ENCODE assay signal across 10 cellular contexts in the genomic region with DNA sequence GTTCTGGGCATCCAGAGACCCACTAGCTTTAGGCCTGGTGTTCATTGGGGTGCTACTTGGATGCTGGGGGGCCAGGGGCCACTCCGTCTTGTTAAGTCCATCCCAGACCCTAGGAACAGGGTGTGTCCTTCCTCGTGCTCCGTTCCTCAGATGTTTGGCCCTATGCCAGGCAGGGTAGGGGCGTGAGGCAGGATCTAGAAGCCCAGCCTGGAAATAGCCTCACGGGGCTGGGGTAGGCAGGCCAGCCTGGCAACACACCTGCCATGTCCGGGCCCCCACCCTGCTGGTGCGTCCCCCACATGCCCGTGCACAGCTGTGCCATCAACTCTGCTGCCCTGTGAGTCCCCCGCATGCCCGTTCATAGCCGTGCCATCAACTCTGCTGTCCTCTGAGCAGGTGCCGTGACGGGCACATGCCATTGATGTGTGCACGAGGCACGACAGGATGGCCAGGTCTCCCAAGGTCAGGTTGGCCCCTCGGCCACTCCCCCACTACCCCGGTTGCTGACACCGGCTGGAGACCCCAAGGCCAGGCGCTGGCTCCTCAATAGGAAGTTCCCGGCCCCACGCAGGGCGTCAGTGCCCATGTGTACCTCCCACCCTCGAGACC. TPM values are rescaled to one million over a fixed set of nuclear protein-coding genes. Genes with fewer than 3 reads are reported as not detected.
A peak's percentile ranks its signal among the peaks of the same experiment; 100 is the strongest.
DNase-seq lines count a peak whose midpoint lies in the region; FAIRE-seq and TF ChIP-seq lines count a peak whose summit lies in the region.
"Had no signal": no experiment of that assay in that cellular context is flagged by ENCODE, and none has a peak within 500 bp of the region (broad histone marks: within the 10 kb centered on the region; RNA-seq: fewer than 3 reads in every experiment).

No MANE protein-coding gene starts in this region.

- H3K4me3 Mint-ChIP-seq in MCF 10A (ENCODE audit: unreplicated experiment) (no peak overlapping the region), mesothelial cell of epicardium (no peak overlapping the region)

- no peaks in the 10 kb centered on the region for H3K36me3 ChIP-seq in mammary epithelial cell (ENCODE audit: insufficient read depth, low read length)
- no peaks in the 10 kb centered on the region for H3K36me3 ChIP-seq in uterus

- H2AFZ ChIP-seq in mammary epithelial cell (ENCODE audit: low read depth, low read length): no peak overlapping the region

- H3K4me1 ChIP-seq in mammary epithelial cell (ENCODE audit: insufficient read depth, low read length): no peaks in the 10 kb centered on the region
- peaks cover 0 to 28% of the 10 kb centered on the region in 2 donors for H3K4me1 ChIP-seq in uterus

- H3K27me3 ChIP-seq in mammary epithelial cell (ENCODE audit: insufficient read depth, low read length) (no peaks in the 10 kb centered on the region), uterus (no peaks in the 10 kb centered on the region)

- POLR2A ChIA-PET in MCF 10A (lab: Yijun Ruan, JAX): no interaction called here

- intact Hi-C loops in MCF 10A (cut with micrococcal nuclease): no loop called here
- intact Hi-C loops in mammary epithelial cell (cut with micrococcal nuclease): no loop called here
- intact Hi-C loops in uterus (cut with DNase I; ENCODE audit: low total_unique reads): no loop called here

- no peak overlapping the region for H3K27ac ChIP-seq in mammary epithelial cell (ENCODE audit: insufficient read depth, low read depth, low read length)
- peak overlapping the region; percentile 67 for H3K27ac ChIP-seq in caudate nucleus (ENCODE audit: low read depth, low read length)
- peak overlapping the region; percentile 76 to 82 for H3K27ac ChIP-seq in uterus

- DNase-seq in MCF 10A (ENCODE audit: unreplicated experiment) (peak; percentile 16), mammary epithelial cell (no peak), caudate nucleus (lab: John Stamatoyannopoulos, UW) (peak in 1 of 61 donors; percentile 46), mesothelial cell of epicardium (ENCODE audit: low spot score in 2 of 2, unreplicated experiment in 2 of 2) (peak in 1 of 2 experiments; percentile 59), uterus (peak; percentile 51 to 72), pons (ENCODE audit: low spot score) (no peak), GM12892 (ENCODE audit: insufficient read length) (no peak)
- no peak for DNase-seq in activated effector memory CD4-positive, alpha-beta T cell treated with Interleukin-2 at 50 U/mL for 16 hours
- DNase-seq: effector CD8-positive, alpha-beta T cell; stimulated activated CD4-positive, alpha-beta T cell treated with anti-CD3 and anti-CD28 coated beads, Interleukin-1b, Interleukin-23, amount 100 ng/mL, for 48 hours had no signal

- H3K36me3 Mint-ChIP-seq in MCF 10A (ENCODE audit: insufficient read depth, unreplicated experiment): peaks cover 54% of the 10 kb centered on the region
- H3K36me3 Mint-ChIP-seq in mesothelial cell of epicardium: peaks cover 15% of the 10 kb centered on the region

- H3K4me1 Mint-ChIP-seq in MCF 10A (ENCODE audit: insufficient read depth, unreplicated experiment) (no peaks in the 10 kb centered on the region), mesothelial cell of epicardium (peaks cover 20% of the 10 kb centered on the region)

- H3K27ac Mint-ChIP-seq in MCF 10A (ENCODE audit: low read depth, unreplicated experiment) (no peak overlapping the region), mesothelial cell of epicardium (peak overlapping the region; percentile 79)

- H3K79me2 ChIP-seq in mammary epithelial cell (ENCODE audit: insufficient read depth, low read length): no peaks in the 10 kb centered on the region

- TF ChIP-seq CTCF in MCF 10A (IDR thresholded peaks at IDR 0.05; ENCODE audit: unreplicated experiment): no peak
- TF ChIP-seq CTCF in mammary epithelial cell (conservative IDR thresholded peaks at IDR 0.05 in 1 of 2, IDR thresholded peaks at IDR 0.05 in 1 of 2; ENCODE audit: extremely low read depth in 1 of 2, insufficient read depth in 1 of 2, low read depth in 1 of 2, low read length in 2 of 2): no peak
- no peak for TF ChIP-seq CTCF in mesothelial cell of epicardium (IDR thresholded peaks at IDR 0.05; ENCODE audit: unreplicated experiment)
- no peak for TF ChIP-seq CTCF in uterus (IDR thresholded peaks at IDR 0.05)

- FAIRE-seq in GM12892 (lab: Jason Lieb, UNC): no peak

- dilution Hi-C loops in mammary epithelial cell (cut with HindIII; ENCODE audit: low sequenced_read_pairs): no loop called here

- 88% methylated on average over 22 of the region's 23 CpGs for WGBS in mammary epithelial cell (ENCODE audit: low coverage, missing lambda C conversion rate)

- CTCF ChIA-PET in MCF 10A (lab: Yijun Ruan, JAX) (interaction anchor here (1.0 kb wide), 1 partner anchor 376 kb away, joined by 3 read pairs; no protein-coding TSS in a partner anchor), mammary epithelial cell (lab: Charles Lee; ENCODE audit: low non-redundant PET) (no interaction called here)

- H3K4me3 ChIP-seq in mammary epithelial cell (replicated peaks in 1 of 3; ENCODE audit: insufficient read depth in 1 of 3, low read depth in 2 of 3, low read length in 3 of 3): no peak overlapping the region
- H3K4me3 ChIP-seq in uterus: no peak overlapping the region

- peaks cover 3% of the 10 kb centered on the region for H4K20me1 ChIP-seq in mammary epithelial cell (ENCODE audit: insufficient read depth, low read length)

- TF ChIP-seq POLR2A in uterus (IDR thresholded peaks at IDR 0.05): no peak
- no peak for TF ChIP-seq POLR2A in GM12892 (IDR thresholded peaks at IDR 0.05; ENCODE audit: low read depth, low read length)

- H3K9me3 ChIP-seq in mammary epithelial cell (replicated peaks; ENCODE audit: insufficient read depth, low read length) (no peaks in the 10 kb centered on the region), uterus (no peaks in the 10 kb centered on the region)

- H3K4me2 ChIP-seq in mammary epithelial cell (ENCODE audit: insufficient read depth, low read depth, low read length): no peak overlapping the region

- no peak overlapping the region for H3K9ac ChIP-seq in mammary epithelial cell (ENCODE audit: insufficient read depth, low read length)

- no TSS peak for BruUV-seq in MCF 10A (replicated peaks; lab: Mats Ljungman, UMichigan)
- no TSS peak for BruUV-seq in mammary epithelial cell (replicated peaks; lab: Mats Ljungman, UMichigan)

- H3K9me3 Mint-ChIP-seq in MCF 10A (ENCODE audit: unreplicated experiment): no peaks in the 10 kb centered on the region
- no peaks in the 10 kb centered on the region for H3K9me3 Mint-ChIP-seq in mesothelial cell of epicardium

- H3K27me3 Mint-ChIP-seq in MCF 10A (ENCODE audit: insufficient read depth, unreplicated experiment): no peaks in the 10 kb centered on the region
- no peaks in the 10 kb centered on the region for H3K27me3 Mint-ChIP-seq in mesothelial cell of epicardium (ENCODE audit: low read depth)

- in situ Hi-C loops in mammary epithelial cell (cut with MboI; ENCODE audit: low sequenced_read_pairs in 2 of 2): no loop called here

RNA-seq across cellular contexts. Expression of a gene that starts 36.8 kb away (rescaled TPM):
- total RNA-seq in MCF 10A (2022) (6.9 and 11.3 TPM in 2 replicates), mammary epithelial cell (10 to 100 TPM in 1 of 2 donors, 1 to 10 TPM in 1; 1.5 to 32.5 TPM), mesothelial cell of epicardium (13.4 to 15.3 TPM (median 14.8 TPM) in 3 replicates), uterus (10 to 100 TPM in 1 of 4 donors, 1 to 10 TPM in 1, not detected in 2; 2.0 to 10.4 TPM)
- polyA plus RNA-seq in mammary epithelial cell: 23.2 TPM
- polyA minus RNA-seq in mammary epithelial cell: 8.8 TPM
- polyA plus RNA-seq in GM12892 (2012; ENCODE audit: missing spikeins): 41.4 TPM

RNA-seq across cellular contexts. Expression of a gene that starts 38.8 kb away (rescaled TPM):
- total RNA-seq in MCF 10A (2022) (44.4 and 52.9 TPM in 2 replicates), mammary epithelial cell (10 to 100 TPM; 19.3 to 24.3 TPM), mesothelial cell of epicardium (193 to 218 TPM (median 208 TPM) in 3 replicates), uterus (100 to 1,000 TPM in 1 of 4 donors, 10 to 100 TPM in 3; 32.6 to 128 (median 73.9) TPM)
- 5.2 TPM for polyA plus RNA-seq in mammary epithelial cell
- 8.5 TPM for polyA minus RNA-seq in mammary epithelial cell
- 18.8 TPM for polyA plus RNA-seq in GM12892 (2012; ENCODE audit: missing spikeins)

Comparison
In these comparisons a context has a peak if more than half of its experiments do, and no peak if none do; other contexts are left out.
1. DNase-seq: peak in MCF 10A (single experiment) and uterus (2 of 2); none in mammary epithelial cell (single experiment), activated effector memory CD4-positive, alpha-beta T cell treated with Interleukin-2 at 50 U/mL for 16 hours (single experiment), pons (single experiment) and GM12892 (single experiment).